Comparison of ENCODE assay signal across 18 cellular contexts in the genomic region with DNA sequence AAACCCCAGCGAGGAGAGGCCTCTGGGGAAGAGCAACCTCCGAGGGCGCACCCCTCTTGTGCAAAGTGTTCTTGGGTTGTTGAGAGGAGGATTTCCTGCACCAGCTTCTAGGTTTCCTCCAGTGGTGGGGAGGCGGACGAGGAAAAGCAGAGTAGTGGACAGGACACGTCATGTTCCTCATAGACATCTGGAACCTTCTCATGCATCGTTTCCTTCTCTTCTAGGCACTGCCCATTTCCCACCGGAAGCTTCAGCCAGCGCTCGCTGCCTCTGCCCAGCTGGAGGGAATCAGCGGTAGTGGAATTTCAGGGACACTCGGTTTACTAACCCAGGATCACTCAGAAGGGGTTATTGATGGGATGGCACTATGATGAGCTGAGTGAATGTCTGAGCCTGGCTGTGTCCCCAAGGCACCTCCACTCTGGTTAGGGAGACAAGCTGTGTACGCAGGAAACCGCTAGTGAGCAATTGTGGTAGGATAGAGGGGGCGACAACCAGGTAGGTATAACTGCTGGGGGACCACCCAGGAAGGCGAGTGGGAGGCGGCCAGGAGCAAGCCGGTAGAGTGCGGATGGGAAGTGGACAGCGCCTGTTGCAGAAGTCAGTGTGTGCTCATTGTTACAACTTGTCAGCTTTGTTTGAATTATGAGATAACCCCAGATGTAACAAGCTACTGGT. TPM values are rescaled to one million over a fixed set of nuclear protein-coding genes. Genes with fewer than 3 reads are reported as not detected.
A peak's percentile ranks its signal among the peaks of the same experiment; 100 is the strongest.
DNase-seq lines count a peak whose midpoint lies in the region; ATAC-seq, FAIRE-seq and TF ChIP-seq lines count a peak whose summit lies in the region.
"Had no signal": no experiment of that assay in that cellular context is flagged by ENCODE, and none has a peak within 500 bp of the region (broad histone marks: within the 10 kb centered on the region; RNA-seq: fewer than 3 reads in every experiment).

No MANE protein-coding gene starts in this region.

- H3K36me3 ChIP-seq in endothelial cell of umbilical vein (ENCODE audit: control insufficient read depth in 2 of 2, extremely low read depth in 1 of 2, insufficient read depth in 2 of 2, low read length in 2 of 2) (no peaks in the 10 kb centered on the region), right lobe of liver (peaks cover 4 to 38% (median 22%) of the 10 kb centered on the region in 4 donors), upper lobe of left lung (no peaks in the 10 kb centered on the region)

- H3K4me2 ChIP-seq in endothelial cell of umbilical vein (ENCODE audit: insufficient read depth, low read length) = no peak overlapping the region

- no peaks in the 10 kb centered on the region for H3K9me1 ChIP-seq in endothelial cell of umbilical vein (replicated peaks; ENCODE audit: control insufficient read depth, extremely low read depth, insufficient read depth, low read length)

- DNase-seq in endothelial cell of umbilical vein (ENCODE audit: low read depth, low spot score) = peak; percentile 18
- DNase-seq in right lobe of liver = peak in 1 of 3 donors; percentile 54
- DNase-seq in upper lobe of left lung = peak in 1 of 2 donors; percentile 5
- DNase-seq in activated CD8-positive, alpha-beta T cell treated with anti-CD3 and anti-CD28 coated beads, Interleukin-2, amount 10 ng/mL, durations not matched to agents 7 days and 5 days = no peak
- DNase-seq in frontal cortex (ENCODE audit: low spot score in 2 of 2) = no peak
- DNase-seq: Calu3, DMS79, NCI-H1436, NCI-H2029 treated with DMSO at 0.1 percent for 48 hours, NCI-H524, SIG-M5 had no signal

- no TSS peak for BruUV-seq in endothelial cell of umbilical vein (replicated peaks; lab: Mats Ljungman, UMichigan)

- no peaks in the 10 kb centered on the region for H3K36me3 Mint-ChIP-seq in IgD-negative memory B cell
- no peaks in the 10 kb centered on the region for H3K36me3 Mint-ChIP-seq in activated CD8-positive, alpha-beta T cell treated with anti-CD3 and anti-CD28 coated beads, Interleukin-2, amount 10 ng/mL, durations not matched to agents 7 days and 5 days (ENCODE audit: low read depth)

- H3K27ac ChIP-seq in endothelial cell of umbilical vein (ENCODE audit: insufficient read depth, low read depth, low read length) = no peak overlapping the region
- H3K27ac ChIP-seq in right lobe of liver = peak overlapping the region; percentile 90 to 99 (median 97)
- peak overlapping the region in 3 of 4 donors; percentile 15 to 55 (median 35) for H3K27ac ChIP-seq in upper lobe of left lung

- H3K9me3 Mint-ChIP-seq in IgD-negative memory B cell = peaks cover 0 to 2% (median 0%) of the 10 kb centered on the region in 3 donors
- no peaks in the 10 kb centered on the region for H3K9me3 Mint-ChIP-seq in activated CD8-positive, alpha-beta T cell treated with anti-CD3 and anti-CD28 coated beads, Interleukin-2, amount 10 ng/mL, durations not matched to agents 7 days and 5 days (ENCODE audit: insufficient read depth)

- H4K20me1 ChIP-seq in endothelial cell of umbilical vein (replicated peaks; ENCODE audit: control insufficient read depth, extremely low read depth, insufficient read depth, low read length) = no peaks in the 10 kb centered on the region

- FAIRE-seq in endothelial cell of umbilical vein (lab: Jason Lieb, UNC) = peak; percentile 80
- FAIRE-seq in frontal cortex (lab: Jason Lieb, UNC) = no peak
- FAIRE-seq: G401.6, GM12891 had no signal

- H2AFZ ChIP-seq in endothelial cell of umbilical vein (ENCODE audit: low read depth, low read length) = no peak overlapping the region

- H3K4me3 Mint-ChIP-seq in IgD-negative memory B cell = no peak overlapping the region
- H3K4me3 Mint-ChIP-seq in activated CD8-positive, alpha-beta T cell treated with anti-CD3 and anti-CD28 coated beads, Interleukin-2, amount 10 ng/mL, durations not matched to agents 7 days and 5 days = no peak overlapping the region

- H3K4me1 ChIP-seq in endothelial cell of umbilical vein (ENCODE audit: control insufficient read depth, extremely low read depth, insufficient read depth, low read length) (no peaks in the 10 kb centered on the region), right lobe of liver (peaks cover 0 to 27% (median 10%) of the 10 kb centered on the region in 4 donors), upper lobe of left lung (peaks cover 10 to 17% (median 16%) of the 10 kb centered on the region in 4 donors)

- WGBS in right lobe of liver (ENCODE audit: insufficient coverage, low coverage, low lambda C conversion rate, missing lambda C conversion rate) = 35% methylated on average over 20 of the region's 20 CpGs
- WGBS in upper lobe of left lung, 2 donors = 63 to 75% methylated on average over 20 of the region's 20 CpGs

- H3K9me3 ChIP-seq in endothelial cell of umbilical vein (replicated peaks; ENCODE audit: control insufficient read depth, insufficient read depth, low read length) (no peaks in the 10 kb centered on the region), right lobe of liver (no peaks in the 10 kb centered on the region), upper lobe of left lung (no peaks in the 10 kb centered on the region)

- H3K9ac ChIP-seq in endothelial cell of umbilical vein (replicated peaks; ENCODE audit: extremely low read depth, insufficient read depth, low read length) = no peak overlapping the region

- TF ChIP-seq CTCF in endothelial cell of umbilical vein (IDR thresholded peaks at IDR 0.05; ENCODE audit: extremely low read depth in 1 of 2, insufficient read depth in 1 of 2, low read depth in 1 of 2, low read length in 2 of 2) = no peak
- TF ChIP-seq CTCF in right lobe of liver (IDR thresholded peaks at IDR 0.05) = no peak
- TF ChIP-seq CTCF in upper lobe of left lung (IDR thresholded peaks at IDR 0.05) = no peak

- intact Hi-C loops in endothelial cell of umbilical vein (cut with micrococcal nuclease) (loop anchor here (1.0 to 10.0 kb wide), 2 partner anchors 25 to 210 kb away; no protein-coding TSS in a partner anchor), right lobe of liver (cut with DNase I) (loop anchor here (10.0 kb wide), 1 partner anchor 50 kb away; no protein-coding TSS in a partner anchor)

- TF ChIP-seq EP300 in upper lobe of left lung (IDR thresholded peaks at IDR 0.05) = no peak

- peak in 1 of 4 donors; percentile 6 for ATAC-seq in right lobe of liver
- no peak for ATAC-seq in upper lobe of left lung (ENCODE audit: low FRiP score in 2 of 2)
- no peak for ATAC-seq in activated CD8-positive, alpha-beta T cell treated with anti-CD3 and anti-CD28 coated beads, Interleukin-2, amount 10 ng/mL, durations not matched to agents 7 days and 5 days
- ATAC-seq in HG03342 (IDR thresholded peaks at IDR 0.05; ENCODE audit: unreplicated experiment) = no peak
- ATAC-seq: HCT116 had no signal

- dilution Hi-C loops in endothelial cell of umbilical vein (cut with MboI; ENCODE audit: extremely low pct_ligation_motif_present, low sequenced_read_pairs) = no loop called here

- peak overlapping the region in 2 of 3 donors; percentile 39 to 73 for H3K27ac Mint-ChIP-seq in IgD-negative memory B cell
- H3K27ac Mint-ChIP-seq in activated CD8-positive, alpha-beta T cell treated with anti-CD3 and anti-CD28 coated beads, Interleukin-2, amount 10 ng/mL, durations not matched to agents 7 days and 5 days = no peak overlapping the region

- POLR2A ChIA-PET in endothelial cell of umbilical vein (lab: Charles Lee) = no interaction called here
- POLR2A ChIA-PET in activated CD8-positive, alpha-beta T cell treated with anti-CD3 and anti-CD28 coated beads, Interleukin-2, amount 10 ng/mL, durations not matched to agents 7 days and 5 days (lab: Charles Lee) = no interaction called here

- no peak for TF ChIP-seq POLR2A in endothelial cell of umbilical vein (IDR thresholded peaks at IDR 0.05; ENCODE audit: low read depth, low read length)
- peak; percentile 45 for TF ChIP-seq POLR2A in right lobe of liver (IDR thresholded peaks at IDR 0.05)
- no peak for TF ChIP-seq POLR2A in upper lobe of left lung (IDR thresholded peaks at IDR 0.05)

- H3K4me1 Mint-ChIP-seq in IgD-negative memory B cell = peaks cover 0 to 3% (median 3%) of the 10 kb centered on the region in 3 donors
- H3K4me1 Mint-ChIP-seq in activated CD8-positive, alpha-beta T cell treated with anti-CD3 and anti-CD28 coated beads, Interleukin-2, amount 10 ng/mL, durations not matched to agents 7 days and 5 days (ENCODE audit: low read depth) = no peaks in the 10 kb centered on the region

- CTCF ChIA-PET in endothelial cell of umbilical vein (lab: Charles Lee) = interaction anchor here (1.1 to 5.9 kb wide), 6 partner anchors 9 to 383 kb away, joined by 3 to 125 read pairs (median 4); no protein-coding TSS in a partner anchor
- CTCF ChIA-PET in activated CD8-positive, alpha-beta T cell treated with anti-CD3 and anti-CD28 coated beads, Interleukin-2, amount 10 ng/mL, durations not matched to agents 7 days and 5 days (lab: Charles Lee) = interaction anchor here (1.2 kb wide), 1 partner anchor 384 kb away, joined by 4 read pairs; no protein-coding TSS in a partner anchor

- H3K27me3 ChIP-seq in endothelial cell of umbilical vein (ENCODE audit: control insufficient read depth in 2 of 2, insufficient read depth in 2 of 2, low read length in 2 of 2) (no peaks in the 10 kb centered on the region), right lobe of liver (no peaks in the 10 kb centered on the region), upper lobe of left lung (peaks cover 0 to 12% (median 5%) of the 10 kb centered on the region in 4 donors)

- H3K4me3 ChIP-seq in endothelial cell of umbilical vein (replicated peaks in 1 of 3; ENCODE audit: insufficient read depth in 1 of 3, low read depth in 1 of 3, low read length in 3 of 3) (no peak overlapping the region), right lobe of liver (peak overlapping the region; percentile 54 to 86 (median 78)), upper lobe of left lung (no peak overlapping the region)

- H3K79me2 ChIP-seq in endothelial cell of umbilical vein (ENCODE audit: control insufficient read depth, insufficient read depth, low read length) = no peaks in the 10 kb centered on the region

- H3K27me3 Mint-ChIP-seq in IgD-negative memory B cell = peaks cover 15% of the 10 kb centered on the region
- H3K27me3 Mint-ChIP-seq in activated CD8-positive, alpha-beta T cell treated with anti-CD3 and anti-CD28 coated beads, Interleukin-2, amount 10 ng/mL, durations not matched to agents 7 days and 5 days (ENCODE audit: low read depth) = peaks cover 15% of the 10 kb centered on the region

RNA-seq across cellular contexts. Expression of a gene that starts 1.0 kb away (rescaled TPM):
- polyA plus RNA-seq in IgD-negative memory B cell (not detected), endothelial cell of umbilical vein (0.06 and 0.07 TPM in 2 replicates)
- total RNA-seq in endothelial cell of umbilical vein (0.09 and 0.25 TPM in 2 replicates), right lobe of liver (1,000 to 10,000 TPM; 2,615 to 3,271 (median 2,774) TPM), upper lobe of left lung (1 to 10 TPM in 3 of 6 donors, under 1 TPM in 3; under 0.01 to 2.1 (median 0.60) TPM), frontal cortex (0.41 TPM)
- 0.04 TPM in 2 replicates for polyA plus RNA-seq in endothelial cell of umbilical vein (2011; cell fraction: cytosol; rRNA removed)
- 0.09 and 0.17 TPM in 2 replicates for polyA plus RNA-seq in endothelial cell of umbilical vein (2011; cell fraction: nucleus; rRNA removed)
- 0.10 and 0.20 TPM in 2 replicates for polyA plus RNA-seq in endothelial cell of umbilical vein (2012)
- 0.56 and 1.6 TPM in 2 replicates for polyA minus RNA-seq in endothelial cell of umbilical vein
- not detected for polyA minus RNA-seq in endothelial cell of umbilical vein (2011; cell fraction: cytosol; rRNA and poly(A)+ RNA removed)
- polyA minus RNA-seq in endothelial cell of umbilical vein (2011; cell fraction: nucleus; rRNA and poly(A)+ RNA removed) = 0.19 and 0.38 TPM in 2 replicates
- total RNA-seq in activated CD8-positive, alpha-beta T cell treated with anti-CD3 and anti-CD28 coated beads, Interleukin-2, amount 10 ng/mL, durations not matched to agents 7 days and 5 days = not detected
- total RNA-seq: A673, RPMI7951 had no signal

Comparison
In these comparisons a context has a peak if more than half of its experiments do, and no peak if none do; other contexts are left out.
1. H3K4me3 ChIP-seq: peak in right lobe of liver (3 of 3); none in endothelial cell of umbilical vein (0 of 3) and upper lobe of left lung (0 of 4).
2. RNA of a gene that starts 1.0 kb away (total RNA-seq): 2,615 to 3,271 TPM in right lobe of liver; under 0.01 to 2.1 TPM in upper lobe of left lung, 0.41 TPM in frontal cortex (single experiment), 0.09 to 0.25 TPM in endothelial cell of umbilical vein and not detected in activated CD8-positive, alpha-beta T cell treated with anti-CD3 and anti-CD28 coated beads, Interleukin-2, amount 10 ng/mL, durations not matched to agents 7 days and 5 days; every median in the first group is over 100 times any median in the second.